In the genomic region with DNA sequence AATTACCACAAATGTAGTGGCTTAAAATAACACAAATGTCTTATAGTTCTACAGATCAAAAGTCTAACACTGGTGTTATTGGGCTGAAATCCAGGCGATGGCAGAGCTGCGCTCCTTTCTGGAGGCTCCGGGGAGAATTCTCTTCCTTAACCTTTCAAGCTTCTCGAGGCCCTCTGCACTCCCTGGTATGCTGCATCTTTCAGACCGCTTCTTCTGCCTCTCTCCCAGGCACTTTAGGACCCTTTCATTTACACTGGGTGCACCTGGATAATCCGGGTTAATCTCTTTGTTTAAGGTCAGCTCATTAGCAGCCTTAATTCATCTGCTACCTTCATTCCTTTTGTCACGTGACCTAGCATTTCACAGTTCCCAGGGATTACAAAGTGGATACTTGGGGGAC, we compare ENCODE assay signal across 1 cellular context.
TF ChIP-seq lines count a peak whose summit lies in the region.

No MANE protein-coding gene starts in this region.

TF ChIP-seq in H1, 55 proteins besides CTCF, POLR2A, EP300 and RAD21 (continued from another document):
- TF ChIP-seq, protein P1, sequence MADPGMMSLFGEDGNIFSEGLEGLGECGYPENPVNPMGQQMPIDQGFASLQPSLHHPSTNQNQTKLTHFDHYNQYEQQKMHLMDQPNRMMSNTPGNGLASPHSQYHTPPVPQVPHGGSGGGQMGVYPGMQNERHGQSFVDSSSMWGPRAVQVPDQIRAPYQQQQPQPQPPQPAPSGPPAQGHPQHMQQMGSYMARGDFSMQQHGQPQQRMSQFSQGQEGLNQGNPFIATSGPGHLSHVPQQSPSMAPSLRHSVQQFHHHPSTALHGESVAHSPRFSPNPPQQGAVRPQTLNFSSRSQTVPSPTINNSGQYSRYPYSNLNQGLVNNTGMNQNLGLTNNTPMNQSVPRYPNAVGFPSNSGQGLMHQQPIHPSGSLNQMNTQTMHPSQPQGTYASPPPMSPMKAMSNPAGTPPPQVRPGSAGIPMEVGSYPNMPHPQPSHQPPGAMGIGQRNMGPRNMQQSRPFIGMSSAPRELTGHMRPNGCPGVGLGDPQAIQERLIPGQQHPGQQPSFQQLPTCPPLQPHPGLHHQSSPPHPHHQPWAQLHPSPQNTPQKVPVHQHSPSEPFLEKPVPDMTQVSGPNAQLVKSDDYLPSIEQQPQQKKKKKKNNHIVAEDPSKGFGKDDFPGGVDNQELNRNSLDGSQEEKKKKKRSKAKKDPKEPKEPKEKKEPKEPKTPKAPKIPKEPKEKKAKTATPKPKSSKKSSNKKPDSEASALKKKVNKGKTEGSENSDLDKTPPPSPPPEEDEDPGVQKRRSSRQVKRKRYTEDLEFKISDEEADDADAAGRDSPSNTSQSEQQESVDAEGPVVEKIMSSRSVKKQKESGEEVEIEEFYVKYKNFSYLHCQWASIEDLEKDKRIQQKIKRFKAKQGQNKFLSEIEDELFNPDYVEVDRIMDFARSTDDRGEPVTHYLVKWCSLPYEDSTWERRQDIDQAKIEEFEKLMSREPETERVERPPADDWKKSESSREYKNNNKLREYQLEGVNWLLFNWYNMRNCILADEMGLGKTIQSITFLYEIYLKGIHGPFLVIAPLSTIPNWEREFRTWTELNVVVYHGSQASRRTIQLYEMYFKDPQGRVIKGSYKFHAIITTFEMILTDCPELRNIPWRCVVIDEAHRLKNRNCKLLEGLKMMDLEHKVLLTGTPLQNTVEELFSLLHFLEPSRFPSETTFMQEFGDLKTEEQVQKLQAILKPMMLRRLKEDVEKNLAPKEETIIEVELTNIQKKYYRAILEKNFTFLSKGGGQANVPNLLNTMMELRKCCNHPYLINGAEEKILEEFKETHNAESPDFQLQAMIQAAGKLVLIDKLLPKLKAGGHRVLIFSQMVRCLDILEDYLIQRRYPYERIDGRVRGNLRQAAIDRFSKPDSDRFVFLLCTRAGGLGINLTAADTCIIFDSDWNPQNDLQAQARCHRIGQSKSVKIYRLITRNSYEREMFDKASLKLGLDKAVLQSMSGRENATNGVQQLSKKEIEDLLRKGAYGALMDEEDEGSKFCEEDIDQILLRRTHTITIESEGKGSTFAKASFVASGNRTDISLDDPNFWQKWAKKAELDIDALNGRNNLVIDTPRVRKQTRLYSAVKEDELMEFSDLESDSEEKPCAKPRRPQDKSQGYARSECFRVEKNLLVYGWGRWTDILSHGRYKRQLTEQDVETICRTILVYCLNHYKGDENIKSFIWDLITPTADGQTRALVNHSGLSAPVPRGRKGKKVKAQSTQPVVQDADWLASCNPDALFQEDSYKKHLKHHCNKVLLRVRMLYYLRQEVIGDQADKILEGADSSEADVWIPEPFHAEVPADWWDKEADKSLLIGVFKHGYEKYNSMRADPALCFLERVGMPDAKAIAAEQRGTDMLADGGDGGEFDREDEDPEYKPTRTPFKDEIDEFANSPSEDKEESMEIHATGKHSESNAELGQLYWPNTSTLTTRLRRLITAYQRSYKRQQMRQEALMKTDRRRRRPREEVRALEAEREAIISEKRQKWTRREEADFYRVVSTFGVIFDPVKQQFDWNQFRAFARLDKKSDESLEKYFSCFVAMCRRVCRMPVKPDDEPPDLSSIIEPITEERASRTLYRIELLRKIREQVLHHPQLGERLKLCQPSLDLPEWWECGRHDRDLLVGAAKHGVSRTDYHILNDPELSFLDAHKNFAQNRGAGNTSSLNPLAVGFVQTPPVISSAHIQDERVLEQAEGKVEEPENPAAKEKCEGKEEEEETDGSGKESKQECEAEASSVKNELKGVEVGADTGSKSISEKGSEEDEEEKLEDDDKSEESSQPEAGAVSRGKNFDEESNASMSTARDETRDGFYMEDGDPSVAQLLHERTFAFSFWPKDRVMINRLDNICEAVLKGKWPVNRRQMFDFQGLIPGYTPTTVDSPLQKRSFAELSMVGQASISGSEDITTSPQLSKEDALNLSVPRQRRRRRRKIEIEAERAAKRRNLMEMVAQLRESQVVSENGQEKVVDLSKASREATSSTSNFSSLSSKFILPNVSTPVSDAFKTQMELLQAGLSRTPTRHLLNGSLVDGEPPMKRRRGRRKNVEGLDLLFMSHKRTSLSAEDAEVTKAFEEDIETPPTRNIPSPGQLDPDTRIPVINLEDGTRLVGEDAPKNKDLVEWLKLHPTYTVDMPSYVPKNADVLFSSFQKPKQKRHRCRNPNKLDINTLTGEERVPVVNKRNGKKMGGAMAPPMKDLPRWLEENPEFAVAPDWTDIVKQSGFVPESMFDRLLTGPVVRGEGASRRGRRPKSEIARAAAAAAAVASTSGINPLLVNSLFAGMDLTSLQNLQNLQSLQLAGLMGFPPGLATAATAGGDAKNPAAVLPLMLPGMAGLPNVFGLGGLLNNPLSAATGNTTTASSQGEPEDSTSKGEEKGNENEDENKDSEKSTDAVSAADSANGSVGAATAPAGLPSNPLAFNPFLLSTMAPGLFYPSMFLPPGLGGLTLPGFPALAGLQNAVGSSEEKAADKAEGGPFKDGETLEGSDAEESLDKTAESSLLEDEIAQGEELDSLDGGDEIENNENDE (IDR thresholded peaks at IDR 0.05; ENCODE audit: insufficient replicate concordance, low read length) = no peak
- TF ChIP-seq CBX5 (IDR thresholded peaks at IDR 0.05; ENCODE audit: low read depth, low read length) (no peak), NANOG (IDR thresholded peaks at IDR 0.05; ENCODE audit: insufficient read depth, low read depth, low read length, poor library complexity, severe bottlenecking) (no peak), ASH2L (IDR thresholded peaks at IDR 0.05; ENCODE audit: low read length) (no peak)
